1 cellular context compared by ENCODE assay signal in genomic region chr1:44719318-44719717, GRCh38.
TF ChIP-seq lines count a peak whose summit lies in the region.

No MANE protein-coding gene starts in this region.

TF ChIP-seq in WTC11, 78 proteins besides CTCF, POLR2A, EP300 and RAD21 (continued from another document):
- TF ChIP-seq, protein P1, sequence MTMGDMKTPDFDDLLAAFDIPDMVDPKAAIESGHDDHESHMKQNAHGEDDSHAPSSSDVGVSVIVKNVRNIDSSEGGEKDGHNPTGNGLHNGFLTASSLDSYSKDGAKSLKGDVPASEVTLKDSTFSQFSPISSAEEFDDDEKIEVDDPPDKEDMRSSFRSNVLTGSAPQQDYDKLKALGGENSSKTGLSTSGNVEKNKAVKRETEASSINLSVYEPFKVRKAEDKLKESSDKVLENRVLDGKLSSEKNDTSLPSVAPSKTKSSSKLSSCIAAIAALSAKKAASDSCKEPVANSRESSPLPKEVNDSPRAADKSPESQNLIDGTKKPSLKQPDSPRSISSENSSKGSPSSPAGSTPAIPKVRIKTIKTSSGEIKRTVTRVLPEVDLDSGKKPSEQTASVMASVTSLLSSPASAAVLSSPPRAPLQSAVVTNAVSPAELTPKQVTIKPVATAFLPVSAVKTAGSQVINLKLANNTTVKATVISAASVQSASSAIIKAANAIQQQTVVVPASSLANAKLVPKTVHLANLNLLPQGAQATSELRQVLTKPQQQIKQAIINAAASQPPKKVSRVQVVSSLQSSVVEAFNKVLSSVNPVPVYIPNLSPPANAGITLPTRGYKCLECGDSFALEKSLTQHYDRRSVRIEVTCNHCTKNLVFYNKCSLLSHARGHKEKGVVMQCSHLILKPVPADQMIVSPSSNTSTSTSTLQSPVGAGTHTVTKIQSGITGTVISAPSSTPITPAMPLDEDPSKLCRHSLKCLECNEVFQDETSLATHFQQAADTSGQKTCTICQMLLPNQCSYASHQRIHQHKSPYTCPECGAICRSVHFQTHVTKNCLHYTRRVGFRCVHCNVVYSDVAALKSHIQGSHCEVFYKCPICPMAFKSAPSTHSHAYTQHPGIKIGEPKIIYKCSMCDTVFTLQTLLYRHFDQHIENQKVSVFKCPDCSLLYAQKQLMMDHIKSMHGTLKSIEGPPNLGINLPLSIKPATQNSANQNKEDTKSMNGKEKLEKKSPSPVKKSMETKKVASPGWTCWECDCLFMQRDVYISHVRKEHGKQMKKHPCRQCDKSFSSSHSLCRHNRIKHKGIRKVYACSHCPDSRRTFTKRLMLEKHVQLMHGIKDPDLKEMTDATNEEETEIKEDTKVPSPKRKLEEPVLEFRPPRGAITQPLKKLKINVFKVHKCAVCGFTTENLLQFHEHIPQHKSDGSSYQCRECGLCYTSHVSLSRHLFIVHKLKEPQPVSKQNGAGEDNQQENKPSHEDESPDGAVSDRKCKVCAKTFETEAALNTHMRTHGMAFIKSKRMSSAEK (CRISPR knock-in tag; IDR thresholded peaks at IDR 0.05; ENCODE audit: borderline replicate concordance), result no peak
- TF ChIP-seq IRF2 (CRISPR knock-in tag; IDR thresholded peaks at IDR 0.05; ENCODE audit: borderline replicate concordance, low read depth) (no peak), PRRX2 (CRISPR knock-in tag; IDR thresholded peaks at IDR 0.05) (no peak), FOXJ3 (CRISPR knock-in tag; IDR thresholded peaks at IDR 0.05; ENCODE audit: borderline replicate concordance) (no peak), ELF4 (CRISPR knock-in tag; IDR thresholded peaks at IDR 0.05; ENCODE audit: low read depth) (no peak), KAT7 (CRISPR knock-in tag; IDR thresholded peaks at IDR 0.05; ENCODE audit: borderline replicate concordance) (no peak), FOXK1 (CRISPR knock-in tag; IDR thresholded peaks at IDR 0.05) (no peak), MXD4 (CRISPR knock-in tag; IDR thresholded peaks at IDR 0.05; ENCODE audit: borderline replicate concordance) (no peak), CREM (CRISPR knock-in tag; IDR thresholded peaks at IDR 0.05) (no peak), ARID4B (CRISPR knock-in tag; IDR thresholded peaks at IDR 0.05; ENCODE audit: borderline replicate concordance) (no peak), HMGA2 (CRISPR knock-in tag; IDR thresholded peaks at IDR 0.05) (no peak), EMX1 (CRISPR knock-in tag; IDR thresholded peaks at IDR 0.05) (no peak), SP1 (CRISPR knock-in tag; conservative IDR thresholded peaks at IDR 0.05) (no peak)
- TF ChIP-seq, protein P2, sequence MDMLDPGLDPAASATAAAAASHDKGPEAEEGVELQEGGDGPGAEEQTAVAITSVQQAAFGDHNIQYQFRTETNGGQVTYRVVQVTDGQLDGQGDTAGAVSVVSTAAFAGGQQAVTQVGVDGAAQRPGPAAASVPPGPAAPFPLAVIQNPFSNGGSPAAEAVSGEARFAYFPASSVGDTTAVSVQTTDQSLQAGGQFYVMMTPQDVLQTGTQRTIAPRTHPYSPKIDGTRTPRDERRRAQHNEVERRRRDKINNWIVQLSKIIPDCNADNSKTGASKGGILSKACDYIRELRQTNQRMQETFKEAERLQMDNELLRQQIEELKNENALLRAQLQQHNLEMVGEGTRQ (CRISPR knock-in tag; IDR thresholded peaks at IDR 0.05), result no peak
- TF ChIP-seq, protein P3, sequence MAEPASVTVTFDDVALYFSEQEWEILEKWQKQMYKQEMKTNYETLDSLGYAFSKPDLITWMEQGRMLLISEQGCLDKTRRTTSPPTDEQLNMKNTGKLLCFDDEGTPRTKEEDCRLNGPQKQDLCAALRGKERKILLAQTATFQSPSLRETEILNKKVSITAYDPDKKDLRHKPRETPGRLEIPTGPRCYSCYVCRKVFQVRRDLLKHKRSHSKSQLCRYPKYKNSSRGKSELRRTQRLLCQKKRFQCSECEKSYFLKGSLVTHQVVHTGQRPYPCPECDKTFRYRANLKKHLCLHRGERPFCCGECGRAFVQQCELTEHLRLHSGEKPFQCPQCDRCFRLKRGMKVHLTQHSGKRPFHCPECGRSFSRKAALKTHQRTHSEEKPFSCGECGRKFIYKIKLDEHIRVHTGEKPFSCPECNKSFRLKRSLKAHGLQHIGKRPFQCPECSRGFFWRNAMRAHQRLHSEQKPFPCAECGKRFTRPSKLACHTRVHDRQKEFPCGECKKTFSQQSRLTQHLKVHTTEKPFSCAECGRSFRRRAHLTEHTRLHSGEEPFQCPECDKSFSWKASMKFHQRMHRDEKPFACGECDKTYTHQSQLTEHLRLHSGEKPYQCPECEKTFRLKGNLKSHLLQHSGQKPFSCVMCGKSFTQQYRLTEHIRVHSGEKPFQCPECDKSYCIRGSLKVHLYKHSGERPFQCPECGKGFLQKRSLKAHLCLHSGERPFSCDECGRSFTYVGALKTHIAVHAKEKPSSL (CRISPR knock-in tag; conservative IDR thresholded peaks at IDR 0.05), result no peak
TF ChIP-seq in WTC11: peak in this region for 0.
